Comparison of ENCODE assay signal across 10 cellular contexts in the genomic region with DNA sequence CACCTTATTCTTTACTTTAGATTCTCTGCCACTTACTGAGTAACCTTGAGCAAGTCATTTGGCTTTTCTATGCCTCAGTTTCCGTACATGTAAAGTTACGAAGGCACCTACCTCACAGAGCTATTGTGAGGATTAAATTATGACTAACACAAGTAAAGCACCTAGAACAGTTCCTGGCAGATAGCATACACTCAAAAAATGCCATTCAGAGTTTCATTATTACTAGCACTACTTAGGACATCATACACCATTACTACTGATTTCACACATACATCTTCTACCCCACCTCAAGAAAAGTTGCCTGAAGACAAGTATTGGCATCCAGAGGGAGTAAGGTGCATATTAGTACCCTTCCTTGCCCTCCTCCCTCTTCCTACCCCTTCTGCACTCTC.
A peak's percentile ranks its signal among the peaks of the same experiment; 100 is the strongest.
DNase-seq lines count a peak whose midpoint lies in the region; ATAC-seq and TF ChIP-seq lines count a peak whose summit lies in the region.
"Had no signal": no experiment of that assay in that cellular context is flagged by ENCODE, and none has a peak within 500 bp of the region (broad histone marks: within the 10 kb centered on the region; RNA-seq: fewer than 3 reads in every experiment).

No MANE protein-coding gene starts in this region.

- no peak overlapping the region for H3K4me3 Mint-ChIP-seq in GM23338
- H3K4me3 Mint-ChIP-seq: T-cell had no signal

- H3K4me2 ChIP-seq in GM23338: no peak overlapping the region

- no peaks in the 10 kb centered on the region for H3K9me2 ChIP-seq in GM23338 (ENCODE audit: insufficient read depth)

- no peak overlapping the region for H2AFZ ChIP-seq in GM23338

- no peaks in the 10 kb centered on the region for H3K9me3 Mint-ChIP-seq in GM23338
- H3K9me3 Mint-ChIP-seq: T-cell had no signal

- no peaks in the 10 kb centered on the region for H3F3A ChIP-seq in GM23338 (replicated peaks; ENCODE audit: low read depth)

- H4K20me1 ChIP-seq in GM23338 (replicated peaks; ENCODE audit: insufficient read depth): no peaks in the 10 kb centered on the region

- no peak for TF ChIP-seq CTCF in GM23338 (conservative IDR thresholded peaks at IDR 0.05; ENCODE audit: low read depth in 2 of 2)
- TF ChIP-seq CTCF in dorsolateral prefrontal cortex (IDR thresholded peaks at IDR 0.05 in 54 of 56, conservative IDR thresholded peaks at IDR 0.05 in 2 of 56; ENCODE audit: low read depth in 1 of 56, partially characterized antibody in 56 of 56): no peak

- no peak overlapping the region for H3K27ac Mint-ChIP-seq in GM23338
- H3K27ac Mint-ChIP-seq: T-cell had no signal

- peaks cover 0 to 8% of the 10 kb centered on the region in 2 donors for H3K36me3 ChIP-seq in muscle layer of duodenum (ENCODE audit: control insufficient read depth in 1 of 2, insufficient read depth in 2 of 2, low read length in 2 of 2)
- H3K36me3 ChIP-seq in GM23338 (ENCODE audit: insufficient read depth): no peaks in the 10 kb centered on the region

- H3K9me3 ChIP-seq in muscle layer of duodenum (ENCODE audit: control insufficient read depth in 1 of 2, low read length in 2 of 2): no peaks in the 10 kb centered on the region

- H3K27ac ChIP-seq in muscle layer of duodenum (ENCODE audit: low read length) (peak overlapping the region; percentile 34), GM23338 (ENCODE audit: low read depth) (no peak overlapping the region), dorsolateral prefrontal cortex (peak overlapping the region in 23 of 59 donors; percentile 0 to 71 (median 48))

- peaks cover 13 to 34% of the 10 kb centered on the region in 2 donors for H3K4me1 ChIP-seq in muscle layer of duodenum (ENCODE audit: control insufficient read depth in 1 of 2, insufficient read depth in 2 of 2, low read length in 2 of 2)
- no peaks in the 10 kb centered on the region for H3K4me1 ChIP-seq in GM23338 (ENCODE audit: insufficient read depth)

- DNase-seq in kidney glomerular epithelial cell (lab: John Stamatoyannopoulos, UW): no peak
- DNase-seq in GM23338 (ENCODE audit: low spot score): no peak
- no peak for DNase-seq in dorsolateral prefrontal cortex
- DNase-seq in amniotic stem cell (lab: John Stamatoyannopoulos, UW): no peak
- DNase-seq: NCI-H510A, T-cell had no signal

- intact Hi-C loops in dorsolateral prefrontal cortex (cut with DNase I): no loop called here

- ATAC-seq in GM18870 (IDR thresholded peaks at IDR 0.05; ENCODE audit: unreplicated experiment) (peak; percentile 99), GM21528 (IDR thresholded peaks at IDR 0.05; ENCODE audit: low FRiP score, unreplicated experiment) (peak; percentile 78), HG03175 (IDR thresholded peaks at IDR 0.05; ENCODE audit: unreplicated experiment) (peak; percentile 84), GM23338 (no peak)
- ATAC-seq: T-cell had no signal

- H3K27me3 ChIP-seq in muscle layer of duodenum (ENCODE audit: low read depth, low read length): no peaks in the 10 kb centered on the region
- no peaks in the 10 kb centered on the region for H3K27me3 ChIP-seq in GM23338 (ENCODE audit: insufficient read depth)
- H3K27me3 ChIP-seq in dorsolateral prefrontal cortex: no peaks in the 10 kb centered on the region

- peaks cover 1% of the 10 kb centered on the region for H3K27me3 Mint-ChIP-seq in GM23338 (ENCODE audit: insufficient read depth, low read depth, poor library complexity)

- peaks cover 5% of the 10 kb centered on the region; the same call in 1 of the 3 replicates for H3K4me1 Mint-ChIP-seq in GM23338
- H3K4me1 Mint-ChIP-seq: T-cell had no signal

- H3K79me2 ChIP-seq in GM23338 (replicated peaks; ENCODE audit: insufficient read depth): no peaks in the 10 kb centered on the region

- H3K4me3 ChIP-seq in muscle layer of duodenum (ENCODE audit: low read depth in 1 of 2, low read length in 2 of 2): no peak overlapping the region
- no peak overlapping the region for H3K4me3 ChIP-seq in GM23338
- H3K4me3 ChIP-seq in dorsolateral prefrontal cortex: no peak overlapping the region

- no peaks in the 10 kb centered on the region for H3K36me3 Mint-ChIP-seq in GM23338 (ENCODE audit: low read depth)
- H3K36me3 Mint-ChIP-seq: T-cell had no signal

TF ChIP-seq in GM23338, 12 proteins besides CTCF, POLR2A, EP300 and RAD21 (continues in another document):
- TF ChIP-seq, protein P1, sequence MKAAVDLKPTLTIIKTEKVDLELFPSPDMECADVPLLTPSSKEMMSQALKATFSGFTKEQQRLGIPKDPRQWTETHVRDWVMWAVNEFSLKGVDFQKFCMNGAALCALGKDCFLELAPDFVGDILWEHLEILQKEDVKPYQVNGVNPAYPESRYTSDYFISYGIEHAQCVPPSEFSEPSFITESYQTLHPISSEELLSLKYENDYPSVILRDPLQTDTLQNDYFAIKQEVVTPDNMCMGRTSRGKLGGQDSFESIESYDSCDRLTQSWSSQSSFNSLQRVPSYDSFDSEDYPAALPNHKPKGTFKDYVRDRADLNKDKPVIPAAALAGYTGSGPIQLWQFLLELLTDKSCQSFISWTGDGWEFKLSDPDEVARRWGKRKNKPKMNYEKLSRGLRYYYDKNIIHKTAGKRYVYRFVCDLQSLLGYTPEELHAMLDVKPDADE (IDR thresholded peaks at IDR 0.05): no peak
- TF ChIP-seq EZH2phosphoT487 (IDR thresholded peaks at IDR 0.05; ENCODE audit: unreplicated experiment): no peak
- no peak for TF ChIP-seq CREB1 (CRISPR knock-in tag; IDR thresholded peaks at IDR 0.05; ENCODE audit: low read depth)
- TF ChIP-seq ZNF114 (CRISPR knock-in tag; IDR thresholded peaks at IDR 0.05): no peak
- TF ChIP-seq, protein P2, sequence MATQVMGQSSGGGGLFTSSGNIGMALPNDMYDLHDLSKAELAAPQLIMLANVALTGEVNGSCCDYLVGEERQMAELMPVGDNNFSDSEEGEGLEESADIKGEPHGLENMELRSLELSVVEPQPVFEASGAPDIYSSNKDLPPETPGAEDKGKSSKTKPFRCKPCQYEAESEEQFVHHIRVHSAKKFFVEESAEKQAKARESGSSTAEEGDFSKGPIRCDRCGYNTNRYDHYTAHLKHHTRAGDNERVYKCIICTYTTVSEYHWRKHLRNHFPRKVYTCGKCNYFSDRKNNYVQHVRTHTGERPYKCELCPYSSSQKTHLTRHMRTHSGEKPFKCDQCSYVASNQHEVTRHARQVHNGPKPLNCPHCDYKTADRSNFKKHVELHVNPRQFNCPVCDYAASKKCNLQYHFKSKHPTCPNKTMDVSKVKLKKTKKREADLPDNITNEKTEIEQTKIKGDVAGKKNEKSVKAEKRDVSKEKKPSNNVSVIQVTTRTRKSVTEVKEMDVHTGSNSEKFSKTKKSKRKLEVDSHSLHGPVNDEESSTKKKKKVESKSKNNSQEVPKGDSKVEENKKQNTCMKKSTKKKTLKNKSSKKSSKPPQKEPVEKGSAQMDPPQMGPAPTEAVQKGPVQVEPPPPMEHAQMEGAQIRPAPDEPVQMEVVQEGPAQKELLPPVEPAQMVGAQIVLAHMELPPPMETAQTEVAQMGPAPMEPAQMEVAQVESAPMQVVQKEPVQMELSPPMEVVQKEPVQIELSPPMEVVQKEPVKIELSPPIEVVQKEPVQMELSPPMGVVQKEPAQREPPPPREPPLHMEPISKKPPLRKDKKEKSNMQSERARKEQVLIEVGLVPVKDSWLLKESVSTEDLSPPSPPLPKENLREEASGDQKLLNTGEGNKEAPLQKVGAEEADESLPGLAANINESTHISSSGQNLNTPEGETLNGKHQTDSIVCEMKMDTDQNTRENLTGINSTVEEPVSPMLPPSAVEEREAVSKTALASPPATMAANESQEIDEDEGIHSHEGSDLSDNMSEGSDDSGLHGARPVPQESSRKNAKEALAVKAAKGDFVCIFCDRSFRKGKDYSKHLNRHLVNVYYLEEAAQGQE (IDR thresholded peaks at IDR 0.05; ENCODE audit: unreplicated experiment): no peak
- no peak for TF ChIP-seq JUNB (IDR thresholded peaks at IDR 0.05; ENCODE audit: unreplicated experiment)
- no peak for TF ChIP-seq STAT1 (IDR thresholded peaks at IDR 0.05; ENCODE audit: unreplicated experiment)
- TF ChIP-seq POLR2AphosphoS5 (IDR thresholded peaks at IDR 0.05; ENCODE audit: low read depth): no peak
- TF ChIP-seq EZH2 (IDR thresholded peaks at IDR 0.05; ENCODE audit: low read depth, unreplicated experiment): no peak
- no peak for TF ChIP-seq NANOG (IDR thresholded peaks at IDR 0.05; ENCODE audit: borderline replicate concordance)
